ENCODE assay signal across 28 cellular contexts in the genomic region with DNA sequence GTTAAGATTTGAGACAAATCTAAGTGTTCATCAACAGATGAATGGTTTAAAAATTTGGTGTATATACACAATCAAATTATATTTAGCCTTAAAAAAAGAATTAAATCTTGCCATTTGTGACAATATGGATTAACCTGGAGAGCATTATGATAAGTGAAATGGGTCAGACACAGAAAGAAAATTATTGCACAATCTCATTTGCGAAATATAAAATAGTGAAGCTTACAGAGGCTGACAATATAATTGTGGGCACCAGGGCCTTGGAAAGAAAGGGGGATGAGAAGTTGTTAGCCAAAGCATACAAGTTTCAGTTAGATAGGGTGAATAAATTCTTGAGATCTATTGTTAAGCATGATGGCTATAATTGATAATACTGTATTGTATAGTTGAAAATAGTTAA.
"Had no signal": no experiment of that assay in that cellular context is flagged by ENCODE, and none has a peak within 500 bp of the region (broad histone marks: within the 10 kb centered on the region; RNA-seq: fewer than 3 reads in every experiment).

No MANE protein-coding gene starts in this region.

- H3K36me3 ChIP-seq: ascending aorta, cardiac muscle cell, colonic mucosa had no signal

- ATAC-seq: activated naive CD4-positive, alpha-beta T cell treated with anti-CD3 and anti-CD28 coated beads, Interleukin-2, amount 50 U/mL, for 72 hours; activated T-cell treated with anti-CD3 and anti-CD28 coated beads, Interleukin-2, amount 50 U/mL, for 72 hours; esophagus mucosa; WTC11 had no signal

- H3K4me1 Mint-ChIP-seq: activated CD4-positive, alpha-beta memory T cell treated with anti-CD3 and anti-CD28 coated beads, Interleukin-2, amount 10 ng/mL, durations not matched to agents 7 days and 5 days; activated CD4-positive, alpha-beta T cell treated with anti-CD3 and anti-CD28 coated beads, Interleukin-2, amount 10 ng/mL, durations not matched to agents 7 days and 5 days; activated naive CD4-positive, alpha-beta T cell treated with anti-CD3 and anti-CD28 coated beads, Interleukin-2, amount 10 ng/mL, durations not matched to agents 7 days and 5 days; activated naive CD8-positive, alpha-beta T cell treated with anti-CD3 and anti-CD28 coated beads, Interleukin-2, amount 10 ng/mL, durations not matched to agents 7 days and 5 days; brain; WTC11 had no signal

- H3K27ac ChIP-seq: ascending aorta, breast epithelium, cardiac muscle cell, colonic mucosa, VCaP had no signal

- H3K4me1 ChIP-seq: ascending aorta, breast epithelium, colonic mucosa had no signal

- DNase-seq: activated CD4-positive, alpha-beta memory T cell treated with anti-CD3 and anti-CD28 coated beads, Interleukin-2, amount 10 ng/mL, durations not matched to agents 7 days and 5 days; activated CD4-positive, alpha-beta T cell treated with anti-CD3 and anti-CD28 coated beads for 1 hour; activated CD4-positive, alpha-beta T cell treated with anti-CD3 and anti-CD28 coated beads for 4 hours; activated CD4-positive, alpha-beta T cell treated with anti-CD3 and anti-CD28 coated beads, Interleukin-2, amount 10 ng/mL, durations not matched to agents 7 days and 5 days; activated CD4-positive, alpha-beta T cell treated with anti-CD3 and anti-CD28 coated beads, Interleukin-2, amount 50 U/mL, for 4 hours; activated CD8-positive, alpha-beta memory T cell treated with anti-CD3 and anti-CD28 coated beads, Interleukin-2, amount 50 U/mL, for 48 hours; activated gamma-delta T cell; activated naive CD4-positive, alpha-beta T cell; activated naive CD4-positive, alpha-beta T cell treated with anti-CD3 and anti-CD28 coated beads, Interleukin-2, amount 10 ng/mL, durations not matched to agents 7 days and 5 days; activated naive CD8-positive, alpha-beta T cell treated with anti-CD3 and anti-CD28 coated beads, Interleukin-2, amount 10 ng/mL, durations not matched to agents 7 days and 5 days; activated T-cell treated with anti-CD3 and anti-CD28 coated beads for 4 hours; activated T-cell treated with anti-CD3 and anti-CD28 coated beads, Interleukin-2, amount 50 U/mL, for 24 hours; activated T-cell treated with anti-CD3 and anti-CD28 coated beads, Interleukin-2, amount 50 U/mL, for 72 hours; central memory CD4-positive, alpha-beta T cell; cerebellar nuclear complex; colonic mucosa; effector CD8-positive, alpha-beta T cell; foreskin fibroblast; head of caudate nucleus; T-helper 2 cell had no signal

- H3K27me3 ChIP-seq: ascending aorta, breast epithelium, cardiac muscle cell, colonic mucosa had no signal

- H3K9me3 ChIP-seq: colonic mucosa had no signal

- H3K27ac Mint-ChIP-seq: activated CD4-positive, alpha-beta memory T cell treated with anti-CD3 and anti-CD28 coated beads, Interleukin-2, amount 10 ng/mL, durations not matched to agents 7 days and 5 days; activated CD4-positive, alpha-beta T cell treated with anti-CD3 and anti-CD28 coated beads, Interleukin-2, amount 10 ng/mL, durations not matched to agents 7 days and 5 days; activated naive CD4-positive, alpha-beta T cell treated with anti-CD3 and anti-CD28 coated beads, Interleukin-2, amount 10 ng/mL, durations not matched to agents 7 days and 5 days; activated naive CD4-positive, alpha-beta T cell treated with anti-CD3 and anti-CD28 coated beads, Interleukin-2, amount 50 U/mL, for 72 hours; activated naive CD8-positive, alpha-beta T cell treated with anti-CD3 and anti-CD28 coated beads, Interleukin-2, amount 10 ng/mL, durations not matched to agents 7 days and 5 days; activated T-cell treated with anti-CD3 and anti-CD28 coated beads, Interleukin-2, amount 50 U/mL, for 24 hours; activated T-cell treated with anti-CD3 and anti-CD28 coated beads, Interleukin-2, amount 50 U/mL, for 72 hours; brain; WTC11 had no signal

- H3K36me3 Mint-ChIP-seq: activated naive CD4-positive, alpha-beta T cell treated with anti-CD3 and anti-CD28 coated beads, Interleukin-2, amount 10 ng/mL, durations not matched to agents 7 days and 5 days; activated naive CD8-positive, alpha-beta T cell treated with anti-CD3 and anti-CD28 coated beads, Interleukin-2, amount 10 ng/mL, durations not matched to agents 7 days and 5 days; brain had no signal

- H3K27me3 Mint-ChIP-seq: activated CD4-positive, alpha-beta memory T cell treated with anti-CD3 and anti-CD28 coated beads, Interleukin-2, amount 10 ng/mL, durations not matched to agents 7 days and 5 days; activated CD4-positive, alpha-beta T cell treated with anti-CD3 and anti-CD28 coated beads, Interleukin-2, amount 10 ng/mL, durations not matched to agents 7 days and 5 days; activated naive CD4-positive, alpha-beta T cell treated with anti-CD3 and anti-CD28 coated beads, Interleukin-2, amount 10 ng/mL, durations not matched to agents 7 days and 5 days; activated naive CD8-positive, alpha-beta T cell treated with anti-CD3 and anti-CD28 coated beads, Interleukin-2, amount 10 ng/mL, durations not matched to agents 7 days and 5 days; activated T-cell treated with anti-CD3 and anti-CD28 coated beads, Interleukin-2, amount 50 U/mL, for 24 hours; brain had no signal

- H3K4me3 ChIP-seq: ascending aorta, breast epithelium, cardiac muscle cell, colonic mucosa had no signal

- H3K4me3 Mint-ChIP-seq: activated CD4-positive, alpha-beta memory T cell treated with anti-CD3 and anti-CD28 coated beads, Interleukin-2, amount 10 ng/mL, durations not matched to agents 7 days and 5 days; activated CD4-positive, alpha-beta T cell treated with anti-CD3 and anti-CD28 coated beads, Interleukin-2, amount 10 ng/mL, durations not matched to agents 7 days and 5 days; activated naive CD4-positive, alpha-beta T cell treated with anti-CD3 and anti-CD28 coated beads, Interleukin-2, amount 10 ng/mL, durations not matched to agents 7 days and 5 days; activated naive CD8-positive, alpha-beta T cell treated with anti-CD3 and anti-CD28 coated beads, Interleukin-2, amount 10 ng/mL, durations not matched to agents 7 days and 5 days; activated T-cell treated with anti-CD3 and anti-CD28 coated beads, Interleukin-2, amount 50 U/mL, for 24 hours; activated T-cell treated with anti-CD3 and anti-CD28 coated beads, Interleukin-2, amount 50 U/mL, for 72 hours; brain; WTC11 had no signal
